ENCODE assay signal across 17 cellular contexts in the genomic region with DNA sequence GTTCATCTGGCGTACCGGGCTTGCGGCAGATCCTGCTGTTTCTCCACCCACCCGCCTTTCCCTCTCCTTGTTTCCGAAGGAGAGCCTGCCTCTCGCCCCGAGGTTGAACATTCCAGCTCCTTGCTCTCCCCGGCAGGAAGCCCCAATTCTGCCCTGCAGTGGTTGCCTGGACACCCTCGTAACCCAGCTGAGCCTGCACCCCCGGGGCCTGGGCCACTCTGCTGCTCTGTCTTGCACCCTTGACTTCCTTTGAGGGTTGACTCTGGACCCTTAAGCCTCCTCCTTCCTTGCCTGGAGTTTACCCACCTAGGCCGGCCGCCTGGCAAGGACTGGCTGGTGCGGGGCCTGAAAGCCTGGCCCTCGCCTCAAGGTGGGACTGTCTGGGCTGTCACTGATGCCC.
"Had no signal": no experiment of that assay in that cellular context is flagged by ENCODE, and none has a peak within 500 bp of the region (broad histone marks: within the 10 kb centered on the region; RNA-seq: fewer than 3 reads in every experiment).

No MANE protein-coding gene starts in this region.

- H3K4me3 Mint-ChIP-seq: activated naive CD4-positive, alpha-beta T cell treated with anti-CD3 and anti-CD28 coated beads, Interleukin-2, amount 50 U/mL, for 24 hours; activated T-cell treated with anti-CD3 and anti-CD28 coated beads, Interleukin-2, amount 50 U/mL, for 72 hours; natural killer cell treated with Interleukin-12 subunit alpha and Interleukin-12 subunit beta and Interleukin-15 and Interleukin-18, amount 100 ng/mL, for 72 hours had no signal

- H3K36me3 ChIP-seq: esophagus squamous epithelium, lower lobe of right lung, tibial nerve had no signal

- H3K27ac Mint-ChIP-seq: activated T-cell treated with anti-CD3 and anti-CD28 coated beads, Interleukin-2, amount 50 U/mL, for 72 hours; natural killer cell treated with Interleukin-12 subunit alpha and Interleukin-12 subunit beta and Interleukin-15 and Interleukin-18, amount 100 ng/mL, for 72 hours; progenitor cell of endocrine pancreas had no signal

- ATAC-seq: activated T-cell treated with anti-CD3 and anti-CD28 coated beads, Interleukin-2, amount 50 U/mL, for 72 hours; natural killer cell treated with Interleukin-12 subunit alpha and Interleukin-12 subunit beta and Interleukin-15 and Interleukin-18, amount 100 ng/mL, for 72 hours had no signal

- H3K36me3 Mint-ChIP-seq: natural killer cell treated with Interleukin-12 subunit alpha and Interleukin-12 subunit beta and Interleukin-15 and Interleukin-18, amount 100 ng/mL, for 72 hours had no signal

- H3K27me3 ChIP-seq: esophagus squamous epithelium, tibial nerve had no signal

- H3K27ac ChIP-seq: lower lobe of right lung, VCaP had no signal

- DNase-seq: activated CD4-positive, alpha-beta T cell treated with anti-CD3 and anti-CD28 coated beads for 1 hour; activated CD8-positive, alpha-beta memory T cell treated with anti-CD3 and anti-CD28 coated beads for 24 hours; activated CD8-positive, alpha-beta memory T cell treated with anti-CD3 and anti-CD28 coated beads, Interleukin-2, amount 50 U/mL, for 48 hours; activated gamma-delta T cell; activated T-cell treated with anti-CD3 and anti-CD28 coated beads, Interleukin-2, amount 50 U/mL, for 72 hours; amniotic stem cell; effector CD8-positive, alpha-beta T cell; esophagus squamous epithelium; lower lobe of right lung; occipital lobe; stimulated activated CD4-positive, alpha-beta T cell treated with anti-CD3 and anti-CD28 coated beads, Interleukin-2, amount 100 ng/mL, for 24 hours; T-helper 2 cell had no signal

- H3K4me3 ChIP-seq: esophagus squamous epithelium, lower lobe of right lung, tibial nerve had no signal

- H3K9me3 Mint-ChIP-seq: activated naive CD4-positive, alpha-beta T cell treated with anti-CD3 and anti-CD28 coated beads, Interleukin-2, amount 50 U/mL, for 24 hours; natural killer cell treated with Interleukin-12 subunit alpha and Interleukin-12 subunit beta and Interleukin-15 and Interleukin-18, amount 100 ng/mL, for 72 hours had no signal

- H3K9me3 ChIP-seq: esophagus squamous epithelium, lower lobe of right lung had no signal

- H3K27me3 Mint-ChIP-seq: activated naive CD4-positive, alpha-beta T cell treated with anti-CD3 and anti-CD28 coated beads, Interleukin-2, amount 50 U/mL, for 24 hours had no signal
